ENCODE assay signal across 19 cellular contexts in the genomic region with DNA sequence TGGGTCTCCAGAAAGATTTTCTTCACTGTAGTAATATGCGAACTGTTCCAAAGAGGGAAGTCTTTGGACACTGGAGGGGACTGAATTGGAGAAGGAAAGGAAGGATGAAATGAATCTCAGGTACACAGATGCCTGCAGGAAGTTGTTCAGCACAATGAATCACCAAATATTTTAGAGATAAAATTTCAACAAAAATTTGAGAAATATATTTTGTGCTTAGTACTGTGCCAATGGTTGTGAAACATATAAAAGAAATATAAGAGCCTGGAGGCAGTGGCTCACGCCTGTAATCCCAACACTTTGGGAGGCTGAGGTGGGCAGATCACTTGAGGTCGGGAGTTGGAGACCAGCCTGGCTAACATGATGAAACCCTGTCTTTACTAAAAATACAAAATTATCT. TPM values are rescaled to one million over a fixed set of nuclear protein-coding genes. Genes with fewer than 3 reads are reported as not detected.
A peak's percentile ranks its signal among the peaks of the same experiment; 100 is the strongest.
DNase-seq lines count a peak whose midpoint lies in the region; ATAC-seq and TF ChIP-seq lines count a peak whose summit lies in the region.
"Had no signal": no experiment of that assay in that cellular context is flagged by ENCODE, and none has a peak within 500 bp of the region (broad histone marks: within the 10 kb centered on the region; RNA-seq: fewer than 3 reads in every experiment).

No MANE protein-coding gene starts in this region.

- no peaks in the 10 kb centered on the region for H4K20me1 ChIP-seq in DND-41 (ENCODE audit: insufficient read depth, low read length)

- no peak overlapping the region for H2BK120ac ChIP-seq in trophoblast cell (ENCODE audit: insufficient read depth, low read length, poor library complexity)

- peaks cover 39% of the 10 kb centered on the region for H3K36me3 Mint-ChIP-seq in activated T-helper 2 cell treated with anti-CD3 and anti-CD28 coated beads, Interferon-gamma antibody, Interleukin-2, Interleukin-4, amounts not matched to agents 10 μg/mL and 5 μg/mL and 100 μg/mL, durations not matched to agents 14 hours and 24 hours and 36 hours (ENCODE audit: low read depth)

- no peaks in the 10 kb centered on the region for H3K27me3 ChIP-seq in DND-41 (ENCODE audit: insufficient read depth, low read length, poor library complexity)
- H3K27me3 ChIP-seq in RWPE2 (ENCODE audit: insufficient read depth, poor library complexity, severe bottlenecking) = no peaks in the 10 kb centered on the region
- H3K27me3 ChIP-seq in trophoblast cell (ENCODE audit: insufficient read depth, low read length) = no peaks in the 10 kb centered on the region
- H3K27me3 ChIP-seq: SJCRH30 had no signal

- H3K23ac ChIP-seq in trophoblast cell (ENCODE audit: low read length) = no peak overlapping the region

- peaks cover 2% of the 10 kb centered on the region for H3K79me1 ChIP-seq in trophoblast cell (ENCODE audit: low read length)

- peaks cover 45% of the 10 kb centered on the region for H3K4me1 ChIP-seq in DND-41 (ENCODE audit: insufficient read depth, low read length)
- peaks cover 16% of the 10 kb centered on the region for H3K4me1 ChIP-seq in RWPE2 (ENCODE audit: insufficient read depth, poor library complexity, severe bottlenecking)
- H3K4me1 ChIP-seq in trophoblast cell (ENCODE audit: control insufficient read depth in 1 of 2, insufficient read depth in 2 of 2, low read length in 2 of 2) = peaks cover 0 to 4% of the 10 kb centered on the region in 2 experiments

- H3K4me3 ChIP-seq in DND-41 (ENCODE audit: low read depth in 1 of 2, low read length in 2 of 2) (peak overlapping the region in 1 of 2 experiments; percentile 31; a peak in 1 of 4 replicates), RWPE2 (ENCODE audit: severe bottlenecking) (no peak overlapping the region), epithelial cell of esophagus (ENCODE audit: low read length) (no peak overlapping the region), trophoblast cell (ENCODE audit: low read depth, low read length) (no peak overlapping the region)
- H3K4me3 ChIP-seq: GM23338, K562, PC-9, SJCRH30 had no signal

- H3K79me2 ChIP-seq in DND-41 (ENCODE audit: insufficient read depth, low read length) (peaks cover 33% of the 10 kb centered on the region), trophoblast cell (ENCODE audit: control insufficient read depth, insufficient read depth, low read length, poor library complexity) (peaks cover 2% of the 10 kb centered on the region)

- H3K9me3 Mint-ChIP-seq in activated T-helper 2 cell treated with anti-CD3 and anti-CD28 coated beads, Interferon-gamma antibody, Interleukin-2, Interleukin-4, amounts not matched to agents 10 μg/mL and 5 μg/mL and 100 μg/mL, durations not matched to agents 14 hours and 24 hours and 36 hours = no peaks in the 10 kb centered on the region
- H3K9me3 Mint-ChIP-seq: CD8-positive, alpha-beta T cell; GM23338 had no signal

- no peak overlapping the region for H4K12ac ChIP-seq in trophoblast cell (ENCODE audit: low read depth, low read length)

- no peaks in the 10 kb centered on the region for H3K27me3 Mint-ChIP-seq in activated T-helper 2 cell treated with anti-CD3 and anti-CD28 coated beads, Interferon-gamma antibody, Interleukin-2, Interleukin-4, amounts not matched to agents 10 μg/mL and 5 μg/mL and 100 μg/mL, durations not matched to agents 14 hours and 24 hours and 36 hours (ENCODE audit: low read depth)

- H2AFZ ChIP-seq in DND-41 (ENCODE audit: low read depth, low read length) (no peak overlapping the region), trophoblast cell (ENCODE audit: insufficient read depth, low read length, poor library complexity) (no peak overlapping the region)
- H2AFZ ChIP-seq: GM23338, PC-9 had no signal

- no peak overlapping the region for H3K9ac ChIP-seq in DND-41 (ENCODE audit: low read depth, low read length)
- no peak overlapping the region for H3K9ac ChIP-seq in trophoblast cell (ENCODE audit: low read length)

- WGBS in trophoblast cell (ENCODE audit: extremely low coverage, insufficient coverage, insufficient read length) = no CpG with 5 or more reads among the region's 3 CpGs

- H3K18ac ChIP-seq in trophoblast cell (ENCODE audit: low read length) = no peak overlapping the region

- intact Hi-C loops in activated T-helper 2 cell treated with anti-CD3 and anti-CD28 coated beads, Interferon-gamma antibody, Interleukin-2, Interleukin-4, amounts not matched to agents 10 μg/mL and 5 μg/mL and 100 μg/mL, durations not matched to agents 14 hours and 24 hours and 36 hours (cut with micrococcal nuclease) = no loop called here

- no peak overlapping the region for H4K8ac ChIP-seq in trophoblast cell (ENCODE audit: low read depth, low read length)

- peaks cover 27% of the 10 kb centered on the region for H3K4me1 Mint-ChIP-seq in activated T-helper 2 cell treated with anti-CD3 and anti-CD28 coated beads, Interferon-gamma antibody, Interleukin-2, Interleukin-4, amounts not matched to agents 10 μg/mL and 5 μg/mL and 100 μg/mL, durations not matched to agents 14 hours and 24 hours and 36 hours (ENCODE audit: low read depth)

- H2BK12ac ChIP-seq in trophoblast cell (ENCODE audit: low read length) = no peak overlapping the region

- H3K4ac ChIP-seq in trophoblast cell (ENCODE audit: low read depth, low read length) = no peak overlapping the region

- H2AK5ac ChIP-seq in trophoblast cell (ENCODE audit: low read length) = no peak overlapping the region

- H3K36me3 ChIP-seq in DND-41 (ENCODE audit: insufficient read depth, low read length) (peaks cover 45% of the 10 kb centered on the region), RWPE2 (ENCODE audit: low read depth) (peaks cover 33% of the 10 kb centered on the region), trophoblast cell (ENCODE audit: control insufficient read depth in 1 of 2, insufficient read depth in 2 of 2, low read length in 2 of 2) (peaks cover 2 to 17% of the 10 kb centered on the region in 2 experiments)

- no peak overlapping the region for H3K27ac Mint-ChIP-seq in activated T-helper 2 cell treated with anti-CD3 and anti-CD28 coated beads, Interferon-gamma antibody, Interleukin-2, Interleukin-4, amounts not matched to agents 10 μg/mL and 5 μg/mL and 100 μg/mL, durations not matched to agents 14 hours and 24 hours and 36 hours
- H3K27ac Mint-ChIP-seq: CD8-positive, alpha-beta T cell; GM23338 had no signal

- no peak overlapping the region for H3K4me3 Mint-ChIP-seq in activated T-helper 2 cell treated with anti-CD3 and anti-CD28 coated beads, Interferon-gamma antibody, Interleukin-2, Interleukin-4, amounts not matched to agents 10 μg/mL and 5 μg/mL and 100 μg/mL, durations not matched to agents 14 hours and 24 hours and 36 hours (ENCODE audit: low read depth)
- H3K4me3 Mint-ChIP-seq: CD8-positive, alpha-beta T cell; GM23338 had no signal

- H3K9me3 ChIP-seq in DND-41 (ENCODE audit: insufficient read depth, low read length, severe bottlenecking) (no peaks in the 10 kb centered on the region), RWPE2 (ENCODE audit: severe bottlenecking) (no peaks in the 10 kb centered on the region), trophoblast cell (ENCODE audit: insufficient read depth, low read depth, low read length) (no peaks in the 10 kb centered on the region)
- H3K9me3 ChIP-seq: SJCRH30 had no signal

- TF ChIP-seq CTCF in DND-41 (IDR thresholded peaks at IDR 0.05; ENCODE audit: borderline replicate concordance, extremely low read depth, low read length, poor library complexity, severe bottlenecking) (no peak), RWPE2 (IDR thresholded peaks at IDR 0.05; ENCODE audit: poor library complexity, severe bottlenecking) (no peak), epithelial cell of esophagus (IDR thresholded peaks at IDR 0.05; ENCODE audit: insufficient read depth, low read depth, low read length, missing control alignments) (no peak)

- no peak overlapping the region for H3K14ac ChIP-seq in trophoblast cell (ENCODE audit: low read length)

- ATAC-seq in DND-41 (ENCODE audit: insufficient read depth, low read depth) (no peak), RWPE2 (ENCODE audit: low read depth) (0 out of 3 replicates have a peak, but pooled peaks have one; percentile 2), HG03354 (IDR thresholded peaks at IDR 0.05; ENCODE audit: poor library complexity, severe bottlenecking, unreplicated experiment) (no peak)
- ATAC-seq: CD8-positive, alpha-beta T cell; GM23338; K562 had no signal

- H3K27ac ChIP-seq in DND-41 (ENCODE audit: low read length) = no peak overlapping the region
- peak overlapping the region; percentile 61 for H3K27ac ChIP-seq in RWPE2 (ENCODE audit: poor library complexity, severe bottlenecking)
- no peak overlapping the region for H3K27ac ChIP-seq in trophoblast cell (ENCODE audit: low read depth, low read length)
- H3K27ac ChIP-seq: PC-9, SJCRH30 had no signal

- peak overlapping the region; percentile 21; the same call in 1 of the 2 replicates for H3K4me2 ChIP-seq in DND-41 (ENCODE audit: insufficient read depth, low read length)
- no peak overlapping the region for H3K4me2 ChIP-seq in trophoblast cell (ENCODE audit: low read length)
- H3K4me2 ChIP-seq: GM23338, PC-9 had no signal

- H4K91ac ChIP-seq in trophoblast cell (ENCODE audit: low read depth, low read length) = no peak overlapping the region

- DNase-seq in DND-41 (no peak), RWPE2 (ENCODE audit: low spot score) (no peak), epithelial cell of esophagus (ENCODE audit: low read depth) (peak; percentile 46), trophoblast cell (peak; percentile 27 to 67), NCI-H2081 treated with DMSO at 0.1 percent for 48 hours (lab: John Stamatoyannopoulos, UW) (no peak)
- DNase-seq in activated T-helper 2 cell treated with anti-CD3 and anti-CD28 coated beads, Interferon-gamma antibody, Interleukin-2, Interleukin-4, amounts not matched to agents 10 μg/mL and 5 μg/mL and 100 μg/mL, durations not matched to agents 14 hours and 24 hours and 36 hours (ENCODE audit: low spot score) = no peak
- DNase-seq: Calu3; CD8-positive, alpha-beta T cell; DMS53; NCI-H1417; NCI-H187; NCI-H2227 treated with DMSO at 0.1 percent for 48 hours; NCI-H524; NCI-H82; PC-9; SJCRH30 had no signal

- H2BK5ac ChIP-seq in trophoblast cell (ENCODE audit: low read depth, low read length, poor library complexity) = no peak overlapping the region

RNA-seq across cellular contexts. Expression of gene ELMOD3, which starts 3.2 kb away (rescaled TPM):
- 8.5 and 9.9 TPM in 2 replicates for polyA plus RNA-seq in trophoblast cell (2013)
- 17.0 and 18.9 TPM in 2 replicates for total RNA-seq in activated T-helper 2 cell treated with anti-CD3 and anti-CD28 coated beads, Interferon-gamma antibody, Interleukin-2, Interleukin-4, amounts not matched to agents 10 μg/mL and 5 μg/mL and 100 μg/mL, durations not matched to agents 14 hours and 24 hours and 36 hours

RNA-seq across cellular contexts. Expression of gene RETSAT, which starts 3.4 kb away (rescaled TPM):
- polyA plus RNA-seq in trophoblast cell (2013) = 19.1 and 20.6 TPM in 2 replicates
- total RNA-seq in activated T-helper 2 cell treated with anti-CD3 and anti-CD28 coated beads, Interferon-gamma antibody, Interleukin-2, Interleukin-4, amounts not matched to agents 10 μg/mL and 5 μg/mL and 100 μg/mL, durations not matched to agents 14 hours and 24 hours and 36 hours = 26.3 and 29.6 TPM in 2 replicates

RNA-seq across cellular contexts. Expression of gene TGOLN2, which starts 29.9 kb away (rescaled TPM):
- 45.9 and 46.2 TPM in 2 replicates for polyA plus RNA-seq in trophoblast cell (2013)
- 94.0 and 96.5 TPM in 2 replicates for total RNA-seq in activated T-helper 2 cell treated with anti-CD3 and anti-CD28 coated beads, Interferon-gamma antibody, Interleukin-2, Interleukin-4, amounts not matched to agents 10 μg/mL and 5 μg/mL and 100 μg/mL, durations not matched to agents 14 hours and 24 hours and 36 hours

RNA-seq across cellular contexts. Expression of gene CAPG, which starts 52.4 kb away (rescaled TPM):
- polyA plus RNA-seq in trophoblast cell (2013) = 242 and 243 TPM in 2 replicates
- total RNA-seq in activated T-helper 2 cell treated with anti-CD3 and anti-CD28 coated beads, Interferon-gamma antibody, Interleukin-2, Interleukin-4, amounts not matched to agents 10 μg/mL and 5 μg/mL and 100 μg/mL, durations not matched to agents 14 hours and 24 hours and 36 hours = 145 and 146 TPM in 2 replicates

Comparison
In these comparisons a context has a peak if more than half of its experiments do, and no peak if none do; other contexts are left out.
1. DNase-seq: peak in epithelial cell of esophagus (single experiment) and trophoblast cell (2 of 2); none in DND-41 (single experiment), RWPE2 (single experiment), NCI-H2081 treated with DMSO at 0.1 percent for 48 hours (single experiment) and activated T-helper 2 cell treated with anti-CD3 and anti-CD28 coated beads, Interferon-gamma antibody, Interleukin-2, Interleukin-4, amounts not matched to agents 10 μg/mL and 5 μg/mL and 100 μg/mL, durations not matched to agents 14 hours and 24 hours and 36 hours (single experiment).